In genomic region chr3:152474585-152474984, GRCh38 we compare ENCODE assay signal across 9 cellular contexts.
DNase-seq lines count a peak whose midpoint lies in the region; ATAC-seq and TF ChIP-seq lines count a peak whose summit lies in the region.
"Had no signal": no experiment of that assay in that cellular context is flagged by ENCODE, and none has a peak within 500 bp of the region (broad histone marks: within the 10 kb centered on the region; RNA-seq: fewer than 3 reads in every experiment).

No MANE protein-coding gene starts in this region.

- peaks cover 37% of the 10 kb centered on the region for H3K4me1 Mint-ChIP-seq in stimulated activated memory B cell treated with anti-CD40 and anti-IgM and Interleukin-4, amounts not matched to agents 10 μg/mL and 1 μg/mL and 100 μg/mL, for 72 hours
- peaks cover 9 to 21% (median 14%) of the 10 kb centered on the region in 4 donors for H3K4me1 Mint-ChIP-seq in naive thymus-derived CD8-positive, alpha-beta T cell

- H3K9ac ChIP-seq in SU-DHL-6 (ENCODE audit: low read length), result no peak overlapping the region

- no peaks in the 10 kb centered on the region for H3K79me2 ChIP-seq in SU-DHL-6 (ENCODE audit: insufficient read depth, low read length)

- H3K36me3 ChIP-seq in SU-DHL-6 (ENCODE audit: low read length), result no peaks in the 10 kb centered on the region

- H2AFZ ChIP-seq in SU-DHL-6 (ENCODE audit: low read depth, low read length, severe bottlenecking), result no peak overlapping the region

- no peaks in the 10 kb centered on the region for H3K9me2 ChIP-seq in SU-DHL-6 (replicated peaks; ENCODE audit: insufficient read depth, low read length)

- H3K27ac ChIP-seq in SU-DHL-6 (ENCODE audit: low read depth, low read length), result no peak overlapping the region

- H3K4me3 Mint-ChIP-seq in stimulated activated memory B cell treated with anti-CD40 and anti-IgM and Interleukin-4, amounts not matched to agents 10 μg/mL and 1 μg/mL and 100 μg/mL, for 72 hours, result no peak overlapping the region
- no peak overlapping the region for H3K4me3 Mint-ChIP-seq in naive thymus-derived CD8-positive, alpha-beta T cell
- H3K4me3 Mint-ChIP-seq: activated T-cell treated with anti-CD3 and anti-CD28 coated beads, Interleukin-2, amount 50 U/mL, for 72 hours had no signal

- TF ChIP-seq CTCF in SU-DHL-6 (IDR thresholded peaks at IDR 0.05; ENCODE audit: insufficient read depth, low read length, poor library complexity, severe bottlenecking), result peak; percentile 63

- H3K27ac Mint-ChIP-seq in stimulated activated memory B cell treated with anti-CD40 and anti-IgM and Interleukin-4, amounts not matched to agents 10 μg/mL and 1 μg/mL and 100 μg/mL, for 72 hours, result no peak overlapping the region
- H3K27ac Mint-ChIP-seq in naive thymus-derived CD8-positive, alpha-beta T cell, result no peak overlapping the region

- no peaks in the 10 kb centered on the region for H3K27me3 Mint-ChIP-seq in stimulated activated memory B cell treated with anti-CD40 and anti-IgM and Interleukin-4, amounts not matched to agents 10 μg/mL and 1 μg/mL and 100 μg/mL, for 72 hours
- no peaks in the 10 kb centered on the region for H3K27me3 Mint-ChIP-seq in naive thymus-derived CD8-positive, alpha-beta T cell

- DNase-seq in ELR (ENCODE audit: low read depth), result peak; percentile 68
- DNase-seq in HT1080 (ENCODE audit: low read depth), result peak; percentile 59
- DNase-seq in glomerular visceral epithelial cell (ENCODE audit: extremely low spot score), result peak; percentile 27
- no peak for DNase-seq in ecto neural progenitor cell (ENCODE audit: low spot score)
- DNase-seq in naive thymus-derived CD8-positive, alpha-beta T cell, result no peak

- no peaks in the 10 kb centered on the region for H3K9me3 ChIP-seq in SU-DHL-6 (ENCODE audit: insufficient read depth, low read length)

- peaks cover 2% of the 10 kb centered on the region for H3K36me3 Mint-ChIP-seq in stimulated activated memory B cell treated with anti-CD40 and anti-IgM and Interleukin-4, amounts not matched to agents 10 μg/mL and 1 μg/mL and 100 μg/mL, for 72 hours
- no peaks in the 10 kb centered on the region for H3K36me3 Mint-ChIP-seq in naive thymus-derived CD8-positive, alpha-beta T cell

- no peaks in the 10 kb centered on the region for H3K27me3 ChIP-seq in SU-DHL-6 (ENCODE audit: low read length)

- H3K4me3 ChIP-seq in SU-DHL-6 (ENCODE audit: insufficient read depth, low read length, poor library complexity, severe bottlenecking), result no peak overlapping the region

- no peak overlapping the region for H3K4me2 ChIP-seq in SU-DHL-6 (ENCODE audit: low read depth, low read length, poor library complexity, severe bottlenecking)

- H3F3A ChIP-seq in SU-DHL-6 (ENCODE audit: insufficient read depth), result peaks cover 20% of the 10 kb centered on the region

- POLR2A ChIA-PET in naive thymus-derived CD8-positive, alpha-beta T cell (lab: Charles Lee), result interaction anchor here (0.8 kb wide), 1 partner anchor 56 kb away, joined by 3 read pairs; no protein-coding TSS in a partner anchor

- no peaks in the 10 kb centered on the region for H4K20me1 ChIP-seq in SU-DHL-6 (ENCODE audit: low read depth, low read length)

- H3K9me3 Mint-ChIP-seq in stimulated activated memory B cell treated with anti-CD40 and anti-IgM and Interleukin-4, amounts not matched to agents 10 μg/mL and 1 μg/mL and 100 μg/mL, for 72 hours, result no peaks in the 10 kb centered on the region
- no peaks in the 10 kb centered on the region for H3K9me3 Mint-ChIP-seq in naive thymus-derived CD8-positive, alpha-beta T cell
- H3K9me3 Mint-ChIP-seq: activated T-cell treated with anti-CD3 and anti-CD28 coated beads, Interleukin-2, amount 50 U/mL, for 72 hours had no signal

- ATAC-seq in GM21360 (IDR thresholded peaks at IDR 0.05; ENCODE audit: unreplicated experiment), result peak; percentile 70
- ATAC-seq in stimulated activated memory B cell treated with anti-CD40 and anti-IgM and Interleukin-4, amounts not matched to agents 10 μg/mL and 1 μg/mL and 100 μg/mL, for 72 hours, result peak; percentile 71
- ATAC-seq in naive thymus-derived CD8-positive, alpha-beta T cell, result no peak

Comparison
In these comparisons a context has a peak if more than half of its experiments do, and no peak if none do; other contexts are left out.
1. DNase-seq: peak in ELR (single experiment), HT1080 (single experiment) and glomerular visceral epithelial cell (single experiment); none in ecto neural progenitor cell (single experiment) and naive thymus-derived CD8-positive, alpha-beta T cell (0 of 10).
2. ATAC-seq: peak in GM21360 (single experiment) and stimulated activated memory B cell treated with anti-CD40 and anti-IgM and Interleukin-4, amounts not matched to agents 10 μg/mL and 1 μg/mL and 100 μg/mL, for 72 hours (single experiment); none in naive thymus-derived CD8-positive, alpha-beta T cell (0 of 2).